16 cellular contexts compared by ENCODE assay signal in the genomic region with DNA sequence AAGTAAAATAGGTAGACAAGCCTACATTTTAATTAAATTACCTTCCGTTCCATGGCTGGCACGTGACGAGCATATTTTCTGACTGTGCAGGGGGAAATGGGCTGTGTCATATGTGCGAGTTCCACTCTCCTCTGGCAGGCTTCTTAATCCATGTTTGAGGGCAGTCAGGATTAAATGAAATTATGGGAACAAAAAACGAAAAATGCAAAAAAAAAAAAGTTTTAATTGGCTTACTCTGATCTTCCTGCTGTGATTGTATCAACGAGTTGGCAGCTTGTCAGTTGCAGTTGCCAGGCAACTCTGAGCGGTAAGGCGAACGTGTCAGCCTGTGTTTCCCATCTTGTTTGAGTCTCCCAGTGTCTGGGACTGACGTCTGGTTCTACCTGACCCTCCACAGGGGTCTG.
DNase-seq lines count a peak whose midpoint lies in the region; ATAC-seq and TF ChIP-seq lines count a peak whose summit lies in the region.
"Had no signal": no experiment of that assay in that cellular context is flagged by ENCODE, and none has a peak within 500 bp of the region (broad histone marks: within the 10 kb centered on the region; RNA-seq: fewer than 3 reads in every experiment).

No MANE protein-coding gene starts in this region.

- H3K9ac ChIP-seq in endodermal cell (ENCODE audit: extremely low read depth, low read length, poor library complexity, severe bottlenecking): no peak overlapping the region

- H3K36me3 ChIP-seq in endodermal cell (ENCODE audit: control insufficient read depth, insufficient read depth, low read length) (no peaks in the 10 kb centered on the region), tibial artery (no peaks in the 10 kb centered on the region)
- H3K36me3 ChIP-seq: right lobe of liver had no signal

- H3K27ac Mint-ChIP-seq in endodermal cell: no peak overlapping the region
- no peak overlapping the region for H3K27ac Mint-ChIP-seq in activated T-helper 2 cell treated with anti-CD3 and anti-CD28 coated beads, Interferon-gamma antibody, Interleukin-2, Interleukin-4, amounts not matched to agents 10 μg/mL and 5 μg/mL and 100 μg/mL, durations not matched to agents 14 hours and 24 hours and 36 hours

- TF ChIP-seq CTCF in endodermal cell (conservative IDR thresholded peaks at IDR 0.05) (no peak), tibial artery (IDR thresholded peaks at IDR 0.05) (no peak)

- H3K4me1 ChIP-seq in endodermal cell (ENCODE audit: control insufficient read depth, insufficient read depth, low read length) (peaks cover 4% of the 10 kb centered on the region), tibial artery (no peaks in the 10 kb centered on the region)
- H3K4me1 ChIP-seq: right lobe of liver had no signal

- H3K9me3 Mint-ChIP-seq in endodermal cell: peaks cover 6% of the 10 kb centered on the region
- no peaks in the 10 kb centered on the region for H3K9me3 Mint-ChIP-seq in activated T-helper 2 cell treated with anti-CD3 and anti-CD28 coated beads, Interferon-gamma antibody, Interleukin-2, Interleukin-4, amounts not matched to agents 10 μg/mL and 5 μg/mL and 100 μg/mL, durations not matched to agents 14 hours and 24 hours and 36 hours

- 36 to 54% methylated on average over 6 to 10 of the region's 10 CpGs for WGBS in endodermal cell (ENCODE audit: insufficient coverage in 1 of 2, insufficient read length in 1 of 2), 2 experiments

- peaks cover 19% of the 10 kb centered on the region for H3K4me1 Mint-ChIP-seq in endodermal cell
- no peaks in the 10 kb centered on the region for H3K4me1 Mint-ChIP-seq in activated T-helper 2 cell treated with anti-CD3 and anti-CD28 coated beads, Interferon-gamma antibody, Interleukin-2, Interleukin-4, amounts not matched to agents 10 μg/mL and 5 μg/mL and 100 μg/mL, durations not matched to agents 14 hours and 24 hours and 36 hours (ENCODE audit: low read depth)

- peak; percentile 51 to 73 for DNase-seq in NCI-H524 (lab: John Stamatoyannopoulos, UW)
- DNase-seq in NCI-H524 treated with DMSO at 0.1 percent for 48 hours (lab: John Stamatoyannopoulos, UW): no peak
- DNase-seq in RPMI7951 (ENCODE audit: low read depth): peak; percentile 49
- DNase-seq in endodermal cell: no peak
- DNase-seq in skeletal muscle cell (ENCODE audit: low read depth): peak; percentile 54
- no peak for DNase-seq in activated T-helper 2 cell treated with anti-CD3 and anti-CD28 coated beads, Interferon-gamma antibody, Interleukin-2, Interleukin-4, amounts not matched to agents 10 μg/mL and 5 μg/mL and 100 μg/mL, durations not matched to agents 14 hours and 24 hours and 36 hours (ENCODE audit: low spot score)
- no peak for DNase-seq in tibial artery
- DNase-seq: activated CD8-positive, alpha-beta memory T cell treated with anti-CD3 and anti-CD28 coated beads for 24 hours; COR-L47; cortex of kidney; H9; Karpas-422; NCI-H774; right lobe of liver; stimulated activated CD4-positive, alpha-beta T cell treated with anti-CD3 and anti-CD28 coated beads, Interleukin-2, amount 100 ng/mL, for 24 hours had no signal

- no peaks in the 10 kb centered on the region for H3K27me3 ChIP-seq in endodermal cell (ENCODE audit: control insufficient read depth, insufficient read depth, low read length, poor library complexity, severe bottlenecking)
- peaks cover 0 to 3% of the 10 kb centered on the region in 2 donors for H3K27me3 ChIP-seq in tibial artery
- H3K27me3 ChIP-seq: right lobe of liver had no signal

- ATAC-seq in GM18498 (IDR thresholded peaks at IDR 0.05; ENCODE audit: unreplicated experiment): no peak
- ATAC-seq: right lobe of liver had no signal

- H3K4me3 Mint-ChIP-seq in endodermal cell: no peak overlapping the region
- H3K4me3 Mint-ChIP-seq in activated T-helper 2 cell treated with anti-CD3 and anti-CD28 coated beads, Interferon-gamma antibody, Interleukin-2, Interleukin-4, amounts not matched to agents 10 μg/mL and 5 μg/mL and 100 μg/mL, durations not matched to agents 14 hours and 24 hours and 36 hours (ENCODE audit: low read depth): no peak overlapping the region
- H3K4me3 Mint-ChIP-seq: H9 had no signal

- H3K9me3 ChIP-seq in endodermal cell (ENCODE audit: control insufficient read depth, low read length): no peaks in the 10 kb centered on the region
- H3K9me3 ChIP-seq in tibial artery: no peaks in the 10 kb centered on the region
- H3K9me3 ChIP-seq: right lobe of liver had no signal

- no peak overlapping the region for H3K4me3 ChIP-seq in endodermal cell (ENCODE audit: low read length)
- H3K4me3 ChIP-seq in skeletal muscle cell (ENCODE audit: low read depth, low read length): no peak overlapping the region
- no peak overlapping the region for H3K4me3 ChIP-seq in tibial artery
- H3K4me3 ChIP-seq: right lobe of liver had no signal

- no peaks in the 10 kb centered on the region for H3K36me3 Mint-ChIP-seq in endodermal cell (ENCODE audit: low read depth)
- no peaks in the 10 kb centered on the region for H3K36me3 Mint-ChIP-seq in activated T-helper 2 cell treated with anti-CD3 and anti-CD28 coated beads, Interferon-gamma antibody, Interleukin-2, Interleukin-4, amounts not matched to agents 10 μg/mL and 5 μg/mL and 100 μg/mL, durations not matched to agents 14 hours and 24 hours and 36 hours (ENCODE audit: low read depth)

- H3K27ac ChIP-seq in endodermal cell (ENCODE audit: low read depth, low read length): peak overlapping the region; percentile 19
- H3K27ac ChIP-seq in tibial artery: no peak overlapping the region
- H3K27ac ChIP-seq: right lobe of liver had no signal

- H3K27me3 Mint-ChIP-seq in endodermal cell (ENCODE audit: insufficient read depth): no peaks in the 10 kb centered on the region
- no peaks in the 10 kb centered on the region for H3K27me3 Mint-ChIP-seq in activated T-helper 2 cell treated with anti-CD3 and anti-CD28 coated beads, Interferon-gamma antibody, Interleukin-2, Interleukin-4, amounts not matched to agents 10 μg/mL and 5 μg/mL and 100 μg/mL, durations not matched to agents 14 hours and 24 hours and 36 hours (ENCODE audit: low read depth)

- intact Hi-C loops in activated T-helper 2 cell treated with anti-CD3 and anti-CD28 coated beads, Interferon-gamma antibody, Interleukin-2, Interleukin-4, amounts not matched to agents 10 μg/mL and 5 μg/mL and 100 μg/mL, durations not matched to agents 14 hours and 24 hours and 36 hours (cut with micrococcal nuclease): no loop called here
- intact Hi-C loops in tibial artery (cut with DNase I; ENCODE audit: low total_unique reads): no loop called here

Comparison
In these comparisons a context has a peak if more than half of its experiments do, and no peak if none do; other contexts are left out.
1. DNase-seq: peak in NCI-H524 (2 of 2), RPMI7951 (single experiment) and skeletal muscle cell (single experiment); none in NCI-H524 treated with DMSO at 0.1 percent for 48 hours (single experiment), endodermal cell (single experiment), activated T-helper 2 cell treated with anti-CD3 and anti-CD28 coated beads, Interferon-gamma antibody, Interleukin-2, Interleukin-4, amounts not matched to agents 10 μg/mL and 5 μg/mL and 100 μg/mL, durations not matched to agents 14 hours and 24 hours and 36 hours (single experiment) and tibial artery (0 of 2).